Comparison of ENCODE assay signal across 16 cellular contexts in the genomic region with DNA sequence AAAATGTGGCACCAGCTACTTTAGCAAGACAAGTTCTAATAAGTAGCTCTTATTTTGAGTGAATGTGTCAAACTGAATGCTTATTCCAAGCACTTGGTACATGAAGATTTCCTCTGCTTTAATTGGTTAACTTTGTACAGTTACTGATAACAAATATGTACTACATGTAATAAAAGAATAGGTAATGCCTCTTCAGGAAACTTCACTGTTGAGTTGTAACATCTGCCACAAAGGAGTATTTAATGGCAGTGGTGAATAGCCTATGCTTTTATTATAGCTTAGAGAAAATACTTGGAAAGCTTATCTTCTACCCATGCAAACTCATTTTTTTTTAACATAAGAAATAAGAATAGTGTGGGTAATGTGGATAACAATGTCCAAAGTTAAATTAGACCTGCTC.
DNase-seq lines count a peak whose midpoint lies in the region; ATAC-seq and TF ChIP-seq lines count a peak whose summit lies in the region.
"Had no signal": no experiment of that assay in that cellular context is flagged by ENCODE, and none has a peak within 500 bp of the region (broad histone marks: within the 10 kb centered on the region; RNA-seq: fewer than 3 reads in every experiment).

No MANE protein-coding gene starts in this region.

- no peaks in the 10 kb centered on the region for H3K9me3 ChIP-seq in left ventricle myocardium inferior (replicated peaks)
- H3K9me3 ChIP-seq in heart left ventricle = no peaks in the 10 kb centered on the region
- H3K9me3 ChIP-seq in mucosa of descending colon = no peaks in the 10 kb centered on the region
- H3K9me3 ChIP-seq in transverse colon = no peaks in the 10 kb centered on the region

- TF ChIP-seq POLR2A in heart left ventricle (IDR thresholded peaks at IDR 0.05) (no peak), transverse colon (IDR thresholded peaks at IDR 0.05) (no peak)

- peaks cover 52% of the 10 kb centered on the region for H3K36me3 ChIP-seq in left ventricle myocardium inferior
- H3K36me3 ChIP-seq in heart left ventricle = peaks cover 0 to 80% (median 54%) of the 10 kb centered on the region in 9 donors
- no peaks in the 10 kb centered on the region for H3K36me3 ChIP-seq in mucosa of descending colon (ENCODE audit: low read depth)
- peaks cover 0 to 21% (median 4%) of the 10 kb centered on the region in 4 donors for H3K36me3 ChIP-seq in transverse colon

- H3K4me3 ChIP-seq in left ventricle myocardium inferior = no peak overlapping the region
- no peak overlapping the region for H3K4me3 ChIP-seq in heart left ventricle
- no peak overlapping the region for H3K4me3 ChIP-seq in mucosa of descending colon
- H3K4me3 ChIP-seq in transverse colon = no peak overlapping the region
- H3K4me3 ChIP-seq: GM23338 had no signal

- ATAC-seq in heart left ventricle (no peak), mucosa of descending colon (peak; percentile 75)
- ATAC-seq: GM23338, HCT116 had no signal

- H3K27me3 ChIP-seq in left ventricle myocardium inferior (ENCODE audit: low read depth) (no peaks in the 10 kb centered on the region), heart left ventricle (no peaks in the 10 kb centered on the region), transverse colon (no peaks in the 10 kb centered on the region)

- intact Hi-C loops in left ventricle myocardium inferior (cut with micrococcal nuclease) = no loop called here
- intact Hi-C loops in heart left ventricle (cut with DNase I) = loop anchor here in 1 of 10 donors (10.0 kb wide), 1 partner anchor 97 kb away; no protein-coding TSS in a partner anchor
- intact Hi-C loops in mucosa of descending colon (cut with DNase I, micrococcal nuclease) = no loop called here
- intact Hi-C loops in transverse colon (cut with DNase I; ENCODE audit: low total_unique reads) = no loop called here

- H3K4me1 ChIP-seq in left ventricle myocardium inferior (peaks cover 30% of the 10 kb centered on the region), heart left ventricle (peaks cover 0 to 18% (median under 1%) of the 10 kb centered on the region in 12 donors), mucosa of descending colon (ENCODE audit: low read depth) (peaks cover 24% of the 10 kb centered on the region), transverse colon (peaks cover 7 to 48% (median 25%) of the 10 kb centered on the region in 4 donors)

- no peak for TF ChIP-seq EP300 in transverse colon (IDR thresholded peaks at IDR 0.05; ENCODE audit: low read depth)

- H3K27ac ChIP-seq in left ventricle myocardium inferior (replicated peaks) (peak overlapping the region; percentile 30), heart left ventricle (peak overlapping the region in 4 of 12 donors; percentile 12 to 44 (median 24)), transverse colon (peak overlapping the region; percentile 15 to 65 (median 58))

- DNase-seq in left ventricle myocardium inferior (no peak), heart left ventricle (no peak), mucosa of descending colon (no peak), transverse colon (no peak), SKM-1 (lab: John Stamatoyannopoulos, UW; ENCODE audit: unreplicated experiment) (no peak), NCI-H510A (lab: John Stamatoyannopoulos, UW) (no peak)
- DNase-seq: C1 segment of cervical spinal cord; Calu3; CD4-positive, alpha-beta memory T cell; COR-L47; DMS53; DMS79 treated with DMSO at 0.1 percent for 48 hours; GF-D8; H9 had no signal

- in situ Hi-C loops in transverse colon (cut with MboI; ENCODE audit: low pct_ligation_motif_present in 1 of 4, low pct_unique_long_range_greater_than_20kb in 1 of 4, low sequenced_read_pairs in 3 of 4) = no loop called here

- TF ChIP-seq CTCF in left ventricle myocardium inferior (IDR thresholded peaks at IDR 0.05; ENCODE audit: borderline replicate concordance) = no peak
- TF ChIP-seq CTCF in heart left ventricle (IDR thresholded peaks at IDR 0.05) = no peak
- no peak for TF ChIP-seq CTCF in mucosa of descending colon (IDR thresholded peaks at IDR 0.05)
- no peak for TF ChIP-seq CTCF in transverse colon (IDR thresholded peaks at IDR 0.05)
